ENCODE assay signal across 1 cellular context in the genomic region with DNA sequence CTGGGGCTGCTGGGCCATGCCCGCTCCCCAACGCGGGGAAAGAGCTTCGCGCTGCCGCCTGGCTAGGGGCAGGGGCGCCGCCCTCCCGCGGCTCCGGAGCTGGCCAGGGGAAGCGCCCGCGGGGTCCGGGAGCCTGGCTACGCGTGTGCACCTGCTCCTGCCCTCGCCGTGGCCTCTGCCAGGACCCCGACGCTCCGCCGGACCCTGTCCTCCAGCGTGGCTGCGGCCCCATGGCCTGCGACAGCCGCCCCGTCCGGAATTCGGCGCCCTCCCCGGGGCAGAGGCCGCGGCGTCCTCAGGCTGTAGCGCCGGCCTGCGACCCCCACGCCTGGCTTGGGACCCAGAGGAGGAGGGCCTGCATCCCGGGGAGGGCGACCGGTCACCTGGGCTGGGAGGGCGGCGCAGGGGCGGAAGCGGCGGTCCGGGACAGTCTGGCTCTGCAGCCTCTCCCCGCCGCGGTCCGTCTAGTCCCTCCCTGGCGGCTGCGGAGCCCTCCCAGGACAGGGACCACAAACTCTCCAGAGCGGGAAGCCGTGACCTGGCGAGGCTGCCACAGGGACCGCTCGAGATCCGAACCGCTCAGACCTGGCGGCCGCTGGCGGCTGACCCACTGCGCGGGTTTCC.
TF ChIP-seq lines count a peak whose summit lies in the region.

No MANE protein-coding gene starts in this region.

TF ChIP-seq in H1, 55 proteins besides CTCF, POLR2A, EP300 and RAD21 (continued from another document):
- TF ChIP-seq CBX8 (IDR thresholded peaks at IDR 0.05; ENCODE audit: borderline replicate concordance, low read depth, low read length) (no peak), SIX5 (IDR thresholded peaks at IDR 0.05; ENCODE audit: low read depth, low read length) (no peak)
